Comparison of ENCODE assay signal across 1 cellular context in genomic region chr1:226723640-226724532, GRCh38.
TF ChIP-seq lines count a peak whose summit lies in the region.

No MANE protein-coding gene starts in this region.

TF ChIP-seq in H1, 55 proteins besides CTCF, POLR2A, EP300 and RAD21 (continued from another document):
- TF ChIP-seq ATF2 (IDR thresholded peaks at IDR 0.05; ENCODE audit: low read length) (0 out of 2 replicates have a peak, but pooled peaks have one; percentile 42), MAX (IDR thresholded peaks at IDR 0.05) (no peak), TAF1 (IDR thresholded peaks at IDR 0.05; ENCODE audit: low read depth, low read length) (no peak), SUZ12 (IDR thresholded peaks at IDR 0.05; ENCODE audit: low read length) (no peak), EZH2 (IDR thresholded peaks at IDR 0.05; ENCODE audit: low read depth, low read length, severe bottlenecking) (no peak), FOSL1 (IDR thresholded peaks at IDR 0.05; ENCODE audit: insufficient read depth, low read depth, low read length) (no peak), JUND (IDR thresholded peaks at IDR 0.05; ENCODE audit: low read length) (peak; percentile 28; the same call in 1 of the 2 replicates), KDM5A (IDR thresholded peaks at IDR 0.05; ENCODE audit: low read length) (no peak), SIX5 (IDR thresholded peaks at IDR 0.05; ENCODE audit: low read depth, low read length) (peak; percentile 43), TCF12 (IDR thresholded peaks at IDR 0.05; ENCODE audit: low read depth, low read length) (no peak), POU5F1 (IDR thresholded peaks at IDR 0.05; ENCODE audit: low read depth, low read length) (no peak), RXRA (IDR thresholded peaks at IDR 0.05; ENCODE audit: insufficient read depth, low read depth, low read length) (no peak), CBX5 (IDR thresholded peaks at IDR 0.05; ENCODE audit: low read depth, low read length) (no peak), RNF2 (IDR thresholded peaks at IDR 0.05; ENCODE audit: borderline replicate concordance, low read depth, low read length, missing control alignments, poor library complexity, severe bottlenecking) (no peak), POLR2AphosphoS5 (IDR thresholded peaks at IDR 0.05; ENCODE audit: low read depth, low read length) (no peak), HDAC2 (IDR thresholded peaks at IDR 0.05; ENCODE audit: borderline replicate concordance in 1 of 2, low read depth in 2 of 2, low read length in 2 of 2) (no peak), E2F6 (IDR thresholded peaks at IDR 0.05) (0 out of 2 replicates have a peak, but pooled peaks have one; percentile 40), CTBP2 (IDR thresholded peaks at IDR 0.05; ENCODE audit: borderline replicate concordance, insufficient read depth, insufficient read length, low read length) (no peak), KDM4A (IDR thresholded peaks at IDR 0.05; ENCODE audit: low read depth, low read length, severe bottlenecking) (no peak), YY1 (IDR thresholded peaks at IDR 0.05; ENCODE audit: low read depth, low read length) (no peak)
